ENCODE assay signal across 20 cellular contexts in the genomic region with DNA sequence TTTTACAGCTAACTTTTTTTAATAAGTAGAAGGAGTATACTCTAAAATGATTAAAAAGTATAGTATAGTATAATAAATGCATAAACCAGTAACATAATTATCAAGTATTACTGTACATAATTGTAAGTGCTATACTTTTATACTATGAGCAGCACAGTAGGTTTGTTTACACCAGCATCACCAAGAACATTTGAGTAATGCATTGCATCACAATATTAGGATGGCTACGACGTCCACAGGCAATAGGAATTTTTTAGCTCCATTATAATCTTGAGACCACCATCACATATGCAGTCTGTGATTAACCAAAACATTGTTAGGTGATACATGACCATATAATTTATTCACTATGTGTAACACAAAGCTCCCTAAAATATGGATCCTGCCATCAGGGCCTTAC. TPM values are rescaled to one million over a fixed set of nuclear protein-coding genes. Genes with fewer than 3 reads are reported as not detected.
DNase-seq lines count a peak whose midpoint lies in the region; ATAC-seq and TF ChIP-seq lines count a peak whose summit lies in the region.
"Had no signal": no experiment of that assay in that cellular context is flagged by ENCODE, and none has a peak within 500 bp of the region (broad histone marks: within the 10 kb centered on the region; RNA-seq: fewer than 3 reads in every experiment).

No MANE protein-coding gene starts in this region.

- H3K27ac ChIP-seq in angular gyrus (ENCODE audit: low read depth, low read length) (peak overlapping the region; percentile 81), dorsolateral prefrontal cortex (peak overlapping the region in 55 of 59 donors; percentile 6 to 98 (median 92)), layer of hippocampus (ENCODE audit: low read depth, low read length) (peak overlapping the region; percentile 44)
- H3K27ac ChIP-seq: BLaER1 treated with 17β-estradiol and CSF1 and Interleukin-3, amounts not matched to agents 10 nM and 100 nM; HL-60 had no signal

- no peak overlapping the region for H3K4me3 Mint-ChIP-seq in activated CD8-positive, alpha-beta memory T cell treated with anti-CD3 and anti-CD28 coated beads, Interleukin-2, amount 10 ng/mL, durations not matched to agents 7 days and 5 days
- H3K4me3 Mint-ChIP-seq: CD4-positive, CD25-positive, alpha-beta regulatory T cell; HFFc6 had no signal

- ATAC-seq in activated CD8-positive, alpha-beta memory T cell treated with anti-CD3 and anti-CD28 coated beads, Interleukin-2, amount 10 ng/mL, durations not matched to agents 7 days and 5 days: no peak
- ATAC-seq in GM19452 (IDR thresholded peaks at IDR 0.05; ENCODE audit: unreplicated experiment) (no peak), GM21390 (IDR thresholded peaks at IDR 0.05; ENCODE audit: unreplicated experiment) (no peak)
- ATAC-seq: GM12878, K562 had no signal

- no peak for DNase-seq in dorsolateral prefrontal cortex
- DNase-seq in activated CD8-positive, alpha-beta memory T cell treated with anti-CD3 and anti-CD28 coated beads, Interleukin-2, amount 10 ng/mL, durations not matched to agents 7 days and 5 days: no peak
- no peak for DNase-seq in cortex of kidney (lab: John Stamatoyannopoulos, UW)
- DNase-seq: ACHN; Calu3; CD4-positive, CD25-positive, alpha-beta regulatory T cell; DMS 273 treated with DMSO at 0.1 percent for 48 hours; HFFc6 had no signal

- H3K9me3 Mint-ChIP-seq in activated CD8-positive, alpha-beta memory T cell treated with anti-CD3 and anti-CD28 coated beads, Interleukin-2, amount 10 ng/mL, durations not matched to agents 7 days and 5 days (ENCODE audit: low read depth): no peaks in the 10 kb centered on the region
- H3K9me3 Mint-ChIP-seq: CD4-positive, CD25-positive, alpha-beta regulatory T cell; HFFc6 had no signal

- H3K4me1 Mint-ChIP-seq in activated CD8-positive, alpha-beta memory T cell treated with anti-CD3 and anti-CD28 coated beads, Interleukin-2, amount 10 ng/mL, durations not matched to agents 7 days and 5 days: no peaks in the 10 kb centered on the region

- H3K27me3 Mint-ChIP-seq in activated CD8-positive, alpha-beta memory T cell treated with anti-CD3 and anti-CD28 coated beads, Interleukin-2, amount 10 ng/mL, durations not matched to agents 7 days and 5 days: no peaks in the 10 kb centered on the region
- H3K27me3 Mint-ChIP-seq: CD4-positive, CD25-positive, alpha-beta regulatory T cell had no signal

- no peak overlapping the region for H3K27ac Mint-ChIP-seq in activated CD8-positive, alpha-beta memory T cell treated with anti-CD3 and anti-CD28 coated beads, Interleukin-2, amount 10 ng/mL, durations not matched to agents 7 days and 5 days
- H3K27ac Mint-ChIP-seq: CD4-positive, CD25-positive, alpha-beta regulatory T cell; HFFc6 had no signal

- CTCF ChIA-PET in activated CD8-positive, alpha-beta memory T cell treated with anti-CD3 and anti-CD28 coated beads, Interleukin-2, amount 10 ng/mL, durations not matched to agents 7 days and 5 days (lab: Charles Lee): interaction anchor here (0.6 to 1.9 kb wide), 3 partner anchors 8 to 112 kb away, joined by 3 to 16 read pairs (median 3); partner anchors contain the start of gene RNF141

- no peak for TF ChIP-seq CTCF in dorsolateral prefrontal cortex (IDR thresholded peaks at IDR 0.05 in 54 of 56, conservative IDR thresholded peaks at IDR 0.05 in 2 of 56; ENCODE audit: low read depth in 1 of 56, partially characterized antibody in 56 of 56)

- no peaks in the 10 kb centered on the region for H3K27me3 ChIP-seq in dorsolateral prefrontal cortex
- no peaks in the 10 kb centered on the region for H3K27me3 ChIP-seq in layer of hippocampus (ENCODE audit: control insufficient read depth, insufficient read depth, low read length)
- H3K27me3 ChIP-seq: BLaER1 treated with 17β-estradiol and CSF1 and Interleukin-3, amounts not matched to agents 10 nM and 100 nM had no signal

- intact Hi-C loops in dorsolateral prefrontal cortex (cut with DNase I): no loop called here

- peaks cover 9% of the 10 kb centered on the region for H3K36me3 Mint-ChIP-seq in activated CD8-positive, alpha-beta memory T cell treated with anti-CD3 and anti-CD28 coated beads, Interleukin-2, amount 10 ng/mL, durations not matched to agents 7 days and 5 days

- no peak overlapping the region for H3K4me3 ChIP-seq in dorsolateral prefrontal cortex
- H3K4me3 ChIP-seq: BLaER1 treated with 17β-estradiol and CSF1 and Interleukin-3, amounts not matched to agents 10 nM and 100 nM; GM12878; HAP-1; K562 had no signal

RNA-seq across cellular contexts. Expression of gene RNF141, which starts 20.4 kb away (rescaled TPM):
- total RNA-seq in dorsolateral prefrontal cortex: 100 to 1,000 TPM in 15 of 120 experiments, 10 to 100 TPM in 105; 47.2 to 142 (median 77.9) TPM
- total RNA-seq in activated CD8-positive, alpha-beta memory T cell treated with anti-CD3 and anti-CD28 coated beads, Interleukin-2, amount 10 ng/mL, durations not matched to agents 7 days and 5 days: 10 to 100 TPM in 1 of 2 experiments, 1 to 10 TPM in 1; 9.4 to 10.1 TPM

RNA-seq across cellular contexts. Expression of gene LYVE1, which starts 47.9 kb away (rescaled TPM):
- total RNA-seq in dorsolateral prefrontal cortex: 10 to 100 TPM in 45 of 120 experiments, 1 to 10 TPM in 75; 2.0 to 88.5 (median 7.9) TPM
- not detected for total RNA-seq in activated CD8-positive, alpha-beta memory T cell treated with anti-CD3 and anti-CD28 coated beads, Interleukin-2, amount 10 ng/mL, durations not matched to agents 7 days and 5 days
- total RNA-seq: A172; Calu3; CD4-positive, CD25-positive, alpha-beta regulatory T cell; Daoy; G401 had no signal

Comparison
In these comparisons a context has a peak if more than half of its experiments do, and no peak if none do; other contexts are left out.
1. RNA of gene RNF141, which starts 20.4 kb away (total RNA-seq): 47.2 to 142 TPM in dorsolateral prefrontal cortex; 9.4 to 10.1 TPM in activated CD8-positive, alpha-beta memory T cell treated with anti-CD3 and anti-CD28 coated beads, Interleukin-2, amount 10 ng/mL, durations not matched to agents 7 days and 5 days; every median in the first group is over 4 times any median in the second.
2. Peak in every context shown above with its lines, with median percentiles within 50 percentile points of each other: H3K27ac ChIP-seq.